ENCODE assay signal across 12 cellular contexts in genomic region chr4:151882072-151882803, GRCh38.
DNase-seq lines count a peak whose midpoint lies in the region; ATAC-seq and TF ChIP-seq lines count a peak whose summit lies in the region.
"Had no signal": no experiment of that assay in that cellular context is flagged by ENCODE, and none has a peak within 500 bp of the region (broad histone marks: within the 10 kb centered on the region; RNA-seq: fewer than 3 reads in every experiment).

No MANE protein-coding gene starts in this region.

- ATAC-seq in GM18517 (IDR thresholded peaks at IDR 0.05; ENCODE audit: unreplicated experiment) (peak; percentile 72), GM21360 (IDR thresholded peaks at IDR 0.05; ENCODE audit: unreplicated experiment) (peak; percentile 72), HG03064 (IDR thresholded peaks at IDR 0.05; ENCODE audit: low read depth, unreplicated experiment) (peak; percentile 75), sciatic nerve (no peak), upper lobe of right lung (no peak)
- ATAC-seq: WTC11 had no signal

- H3K27me3 Mint-ChIP-seq in activated naive CD8-positive, alpha-beta T cell treated with anti-CD3 and anti-CD28 coated beads for 36 hours, result no peaks in the 10 kb centered on the region

- no peaks in the 10 kb centered on the region for H3K9me3 ChIP-seq in upper lobe of right lung
- H3K9me3 ChIP-seq: ascending aorta, HAP-1, Peyer's patch had no signal

- H3K27me3 ChIP-seq in upper lobe of right lung, result no peaks in the 10 kb centered on the region
- H3K27me3 ChIP-seq: ascending aorta, Peyer's patch had no signal

- no peak overlapping the region for H3K4me3 ChIP-seq in upper lobe of right lung
- H3K4me3 ChIP-seq: ascending aorta, HAP-1, Peyer's patch had no signal

- DNase-seq in activated naive CD8-positive, alpha-beta T cell treated with anti-CD3 and anti-CD28 coated beads for 36 hours, result peak; percentile 9
- no peak for DNase-seq in sciatic nerve (ENCODE audit: low spot score)
- no peak for DNase-seq in upper lobe of right lung
- DNase-seq in GM19238 (ENCODE audit: insufficient read length, low spot score), result no peak
- DNase-seq: Peyer's patch had no signal

- no peak for TF ChIP-seq CTCF in upper lobe of right lung (IDR thresholded peaks at IDR 0.05)

- intact Hi-C loops in sciatic nerve (cut with DNase I), result no loop called here
- intact Hi-C loops in upper lobe of right lung (cut with DNase I), result no loop called here

- H3K36me3 ChIP-seq in upper lobe of right lung, result no peaks in the 10 kb centered on the region
- H3K36me3 ChIP-seq: ascending aorta, HAP-1, Peyer's patch had no signal

- peak overlapping the region; percentile 20 for H3K4me3 Mint-ChIP-seq in activated naive CD8-positive, alpha-beta T cell treated with anti-CD3 and anti-CD28 coated beads for 36 hours
- H3K4me3 Mint-ChIP-seq: WTC11 had no signal

- H3K4me1 Mint-ChIP-seq in activated naive CD8-positive, alpha-beta T cell treated with anti-CD3 and anti-CD28 coated beads for 36 hours, result peaks cover 31% of the 10 kb centered on the region

- peak overlapping the region; percentile 89 for H3K27ac Mint-ChIP-seq in activated naive CD8-positive, alpha-beta T cell treated with anti-CD3 and anti-CD28 coated beads for 36 hours
- H3K27ac Mint-ChIP-seq: WTC11 had no signal

- H3K27ac ChIP-seq in upper lobe of right lung, result no peak overlapping the region
- H3K27ac ChIP-seq: ascending aorta, parathyroid adenoma, Peyer's patch had no signal

- peaks cover 2% of the 10 kb centered on the region for H3K36me3 Mint-ChIP-seq in activated naive CD8-positive, alpha-beta T cell treated with anti-CD3 and anti-CD28 coated beads for 36 hours

- H3K4me1 ChIP-seq in upper lobe of right lung, result no peaks in the 10 kb centered on the region
- H3K4me1 ChIP-seq: ascending aorta, HAP-1, parathyroid adenoma, Peyer's patch had no signal

- H3K9me3 Mint-ChIP-seq in activated naive CD8-positive, alpha-beta T cell treated with anti-CD3 and anti-CD28 coated beads for 36 hours, result peaks cover 2% of the 10 kb centered on the region

Comparison
In these comparisons a context has a peak if more than half of its experiments do, and no peak if none do; other contexts are left out.
1. ATAC-seq: peak in GM18517 (single experiment), GM21360 (single experiment) and HG03064 (single experiment); none in sciatic nerve (single experiment) and upper lobe of right lung (single experiment).